Comparison of ENCODE assay signal across 1 cellular context in genomic region chr16:8859913-8860881, GRCh38.
TF ChIP-seq lines count a peak whose summit lies in the region.

No MANE protein-coding gene starts in this region.

TF ChIP-seq in HepG2, 621 proteins besides CTCF, POLR2A, EP300 and RAD21 (continued from another document and continues in another):
- TF ChIP-seq, protein P1, sequence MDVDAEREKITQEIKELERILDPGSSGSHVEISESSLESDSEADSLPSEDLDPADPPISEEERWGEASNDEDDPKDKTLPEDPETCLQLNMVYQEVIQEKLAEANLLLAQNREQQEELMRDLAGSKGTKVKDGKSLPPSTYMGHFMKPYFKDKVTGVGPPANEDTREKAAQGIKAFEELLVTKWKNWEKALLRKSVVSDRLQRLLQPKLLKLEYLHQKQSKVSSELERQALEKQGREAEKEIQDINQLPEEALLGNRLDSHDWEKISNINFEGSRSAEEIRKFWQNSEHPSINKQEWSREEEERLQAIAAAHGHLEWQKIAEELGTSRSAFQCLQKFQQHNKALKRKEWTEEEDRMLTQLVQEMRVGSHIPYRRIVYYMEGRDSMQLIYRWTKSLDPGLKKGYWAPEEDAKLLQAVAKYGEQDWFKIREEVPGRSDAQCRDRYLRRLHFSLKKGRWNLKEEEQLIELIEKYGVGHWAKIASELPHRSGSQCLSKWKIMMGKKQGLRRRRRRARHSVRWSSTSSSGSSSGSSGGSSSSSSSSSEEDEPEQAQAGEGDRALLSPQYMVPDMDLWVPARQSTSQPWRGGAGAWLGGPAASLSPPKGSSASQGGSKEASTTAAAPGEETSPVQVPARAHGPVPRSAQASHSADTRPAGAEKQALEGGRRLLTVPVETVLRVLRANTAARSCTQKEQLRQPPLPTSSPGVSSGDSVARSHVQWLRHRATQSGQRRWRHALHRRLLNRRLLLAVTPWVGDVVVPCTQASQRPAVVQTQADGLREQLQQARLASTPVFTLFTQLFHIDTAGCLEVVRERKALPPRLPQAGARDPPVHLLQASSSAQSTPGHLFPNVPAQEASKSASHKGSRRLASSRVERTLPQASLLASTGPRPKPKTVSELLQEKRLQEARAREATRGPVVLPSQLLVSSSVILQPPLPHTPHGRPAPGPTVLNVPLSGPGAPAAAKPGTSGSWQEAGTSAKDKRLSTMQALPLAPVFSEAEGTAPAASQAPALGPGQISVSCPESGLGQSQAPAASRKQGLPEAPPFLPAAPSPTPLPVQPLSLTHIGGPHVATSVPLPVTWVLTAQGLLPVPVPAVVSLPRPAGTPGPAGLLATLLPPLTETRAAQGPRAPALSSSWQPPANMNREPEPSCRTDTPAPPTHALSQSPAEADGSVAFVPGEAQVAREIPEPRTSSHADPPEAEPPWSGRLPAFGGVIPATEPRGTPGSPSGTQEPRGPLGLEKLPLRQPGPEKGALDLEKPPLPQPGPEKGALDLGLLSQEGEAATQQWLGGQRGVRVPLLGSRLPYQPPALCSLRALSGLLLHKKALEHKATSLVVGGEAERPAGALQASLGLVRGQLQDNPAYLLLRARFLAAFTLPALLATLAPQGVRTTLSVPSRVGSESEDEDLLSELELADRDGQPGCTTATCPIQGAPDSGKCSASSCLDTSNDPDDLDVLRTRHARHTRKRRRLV (CRISPR knock-in tag; IDR thresholded peaks at IDR 0.05): peak; percentile 70; the same call in 1 of the 2 replicates
- TF ChIP-seq ZNF468 (CRISPR knock-in tag; IDR thresholded peaks at IDR 0.05) (peak; percentile 95), ZNF281 (CRISPR knock-in tag; IDR thresholded peaks at IDR 0.05; ENCODE audit: borderline replicate concordance) (peak; percentile 70), ARNT2 (CRISPR knock-in tag; IDR thresholded peaks at IDR 0.05; ENCODE audit: low read depth) (no peak; the same call in 1 of the 2 replicates), ASH2L (IDR thresholded peaks at IDR 0.05; ENCODE audit: insufficient read length, low read depth, low read length) (no peak), IRF2 (CRISPR knock-in tag; IDR thresholded peaks at IDR 0.05) (peak; percentile 83), CHCHD3 (CRISPR knock-in tag; IDR thresholded peaks at IDR 0.05) (no peak), ZNF549 (CRISPR knock-in tag; IDR thresholded peaks at IDR 0.05) (no peak), SRSF1 (optimal IDR thresholded peaks at IDR 0.05; ENCODE audit: low read depth, low read length) (peak; percentile 12), IRF9 (CRISPR knock-in tag; IDR thresholded peaks at IDR 0.05; ENCODE audit: borderline replicate concordance) (peak; percentile 77; the same call in 1 of the 2 replicates), AKAP8 (CRISPR knock-in tag; IDR thresholded peaks at IDR 0.05) (peak; percentile 96), SALL1 (CRISPR knock-in tag; IDR thresholded peaks at IDR 0.05) (peak; percentile 96), RORA (CRISPR knock-in tag; IDR thresholded peaks at IDR 0.05) (no peak), ZNF326 (CRISPR knock-in tag; IDR thresholded peaks at IDR 0.05; ENCODE audit: borderline replicate concordance) (peak; percentile 44; the same call in 1 of the 2 replicates), EEA1 (CRISPR knock-in tag; IDR thresholded peaks at IDR 0.05; ENCODE audit: borderline replicate concordance) (no peak), DNMT3B (CRISPR knock-in tag; conservative IDR thresholded peaks at IDR 0.05) (no peak), SNAI1 (CRISPR knock-in tag; IDR thresholded peaks at IDR 0.05; ENCODE audit: borderline replicate concordance) (0 out of 2 replicates have a peak, but pooled peaks have one; percentile 38), ZNF703 (CRISPR knock-in tag; IDR thresholded peaks at IDR 0.05; ENCODE audit: borderline replicate concordance) (peak; percentile 63; the same call in 1 of the 2 replicates), DRAP1 (CRISPR knock-in tag; IDR thresholded peaks at IDR 0.05) (no peak), IRX3 (CRISPR knock-in tag; IDR thresholded peaks at IDR 0.05; ENCODE audit: borderline replicate concordance, low read depth) (0 out of 2 replicates have a peak, but pooled peaks have one; percentile 36), ZNF350 (CRISPR knock-in tag; IDR thresholded peaks at IDR 0.05; ENCODE audit: borderline replicate concordance, low read depth) (peak; percentile 92), ZNF784 (CRISPR knock-in tag; IDR thresholded peaks at IDR 0.05; ENCODE audit: borderline replicate concordance) (peak; percentile 75; the same call in 1 of the 2 replicates), HMG20B (CRISPR knock-in tag; conservative IDR thresholded peaks at IDR 0.05) (peak; percentile 91), ATF2 (CRISPR knock-in tag; IDR thresholded peaks at IDR 0.05) (peak; percentile 92), TEF (CRISPR knock-in tag; IDR thresholded peaks at IDR 0.05) (no peak; the same call in 1 of the 2 replicates), MAFG (CRISPR knock-in tag; IDR thresholded peaks at IDR 0.05) (no peak), ZNF33A (CRISPR knock-in tag; IDR thresholded peaks at IDR 0.05; ENCODE audit: borderline replicate concordance) (peak; percentile 60; the same call in 1 of the 2 replicates), SMARCE1 (IDR thresholded peaks at IDR 0.05; ENCODE audit: borderline replicate concordance) (no peak)
- TF ChIP-seq, protein P2, sequence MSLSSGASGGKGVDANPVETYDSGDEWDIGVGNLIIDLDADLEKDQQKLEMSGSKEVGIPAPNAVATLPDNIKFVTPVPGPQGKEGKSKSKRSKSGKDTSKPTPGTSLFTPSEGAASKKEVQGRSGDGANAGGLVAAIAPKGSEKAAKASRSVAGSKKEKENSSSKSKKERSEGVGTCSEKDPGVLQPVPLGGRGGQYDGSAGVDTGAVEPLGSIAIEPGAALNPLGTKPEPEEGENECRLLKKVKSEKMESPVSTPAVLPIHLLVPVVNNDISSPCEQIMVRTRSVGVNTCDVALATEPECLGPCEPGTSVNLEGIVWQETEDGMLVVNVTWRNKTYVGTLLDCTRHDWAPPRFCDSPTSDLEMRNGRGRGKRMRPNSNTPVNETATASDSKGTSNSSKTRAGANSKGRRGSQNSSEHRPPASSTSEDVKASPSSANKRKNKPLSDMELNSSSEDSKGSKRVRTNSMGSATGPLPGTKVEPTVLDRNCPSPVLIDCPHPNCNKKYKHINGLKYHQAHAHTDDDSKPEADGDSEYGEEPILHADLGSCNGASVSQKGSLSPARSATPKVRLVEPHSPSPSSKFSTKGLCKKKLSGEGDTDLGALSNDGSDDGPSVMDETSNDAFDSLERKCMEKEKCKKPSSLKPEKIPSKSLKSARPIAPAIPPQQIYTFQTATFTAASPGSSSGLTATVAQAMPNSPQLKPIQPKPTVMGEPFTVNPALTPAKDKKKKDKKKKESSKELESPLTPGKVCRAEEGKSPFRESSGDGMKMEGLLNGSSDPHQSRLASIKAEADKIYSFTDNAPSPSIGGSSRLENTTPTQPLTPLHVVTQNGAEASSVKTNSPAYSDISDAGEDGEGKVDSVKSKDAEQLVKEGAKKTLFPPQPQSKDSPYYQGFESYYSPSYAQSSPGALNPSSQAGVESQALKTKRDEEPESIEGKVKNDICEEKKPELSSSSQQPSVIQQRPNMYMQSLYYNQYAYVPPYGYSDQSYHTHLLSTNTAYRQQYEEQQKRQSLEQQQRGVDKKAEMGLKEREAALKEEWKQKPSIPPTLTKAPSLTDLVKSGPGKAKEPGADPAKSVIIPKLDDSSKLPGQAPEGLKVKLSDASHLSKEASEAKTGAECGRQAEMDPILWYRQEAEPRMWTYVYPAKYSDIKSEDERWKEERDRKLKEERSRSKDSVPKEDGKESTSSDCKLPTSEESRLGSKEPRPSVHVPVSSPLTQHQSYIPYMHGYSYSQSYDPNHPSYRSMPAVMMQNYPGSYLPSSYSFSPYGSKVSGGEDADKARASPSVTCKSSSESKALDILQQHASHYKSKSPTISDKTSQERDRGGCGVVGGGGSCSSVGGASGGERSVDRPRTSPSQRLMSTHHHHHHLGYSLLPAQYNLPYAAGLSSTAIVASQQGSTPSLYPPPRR (CRISPR knock-in tag; IDR thresholded peaks at IDR 0.05; ENCODE audit: borderline replicate concordance): peak; percentile 67
- TF ChIP-seq, protein P3, sequence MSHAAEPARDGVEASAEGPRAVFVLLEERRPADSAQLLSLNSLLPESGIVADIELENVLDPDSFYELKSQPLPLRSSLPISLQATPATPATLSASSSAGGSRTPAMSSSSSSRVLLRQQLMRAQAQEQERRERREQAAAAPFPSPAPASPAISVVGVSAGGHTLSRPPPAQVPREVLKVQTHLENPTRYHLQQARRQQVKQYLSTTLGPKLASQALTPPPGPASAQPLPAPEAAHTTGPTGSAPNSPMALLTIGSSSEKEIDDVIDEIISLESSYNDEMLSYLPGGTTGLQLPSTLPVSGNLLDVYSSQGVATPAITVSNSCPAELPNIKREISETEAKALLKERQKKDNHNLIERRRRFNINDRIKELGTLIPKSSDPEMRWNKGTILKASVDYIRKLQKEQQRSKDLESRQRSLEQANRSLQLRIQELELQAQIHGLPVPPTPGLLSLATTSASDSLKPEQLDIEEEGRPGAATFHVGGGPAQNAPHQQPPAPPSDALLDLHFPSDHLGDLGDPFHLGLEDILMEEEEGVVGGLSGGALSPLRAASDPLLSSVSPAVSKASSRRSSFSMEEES (CRISPR knock-in tag; IDR thresholded peaks at IDR 0.05): 0 out of 2 replicates have a peak, but pooled peaks have one; percentile 44
- TF ChIP-seq, protein P4, sequence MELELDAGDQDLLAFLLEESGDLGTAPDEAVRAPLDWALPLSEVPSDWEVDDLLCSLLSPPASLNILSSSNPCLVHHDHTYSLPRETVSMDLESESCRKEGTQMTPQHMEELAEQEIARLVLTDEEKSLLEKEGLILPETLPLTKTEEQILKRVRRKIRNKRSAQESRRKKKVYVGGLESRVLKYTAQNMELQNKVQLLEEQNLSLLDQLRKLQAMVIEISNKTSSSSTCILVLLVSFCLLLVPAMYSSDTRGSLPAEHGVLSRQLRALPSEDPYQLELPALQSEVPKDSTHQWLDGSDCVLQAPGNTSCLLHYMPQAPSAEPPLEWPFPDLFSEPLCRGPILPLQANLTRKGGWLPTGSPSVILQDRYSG (CRISPR knock-in tag; IDR thresholded peaks at IDR 0.05): no peak
